Comparison of ENCODE assay signal across 9 cellular contexts in the genomic region with DNA sequence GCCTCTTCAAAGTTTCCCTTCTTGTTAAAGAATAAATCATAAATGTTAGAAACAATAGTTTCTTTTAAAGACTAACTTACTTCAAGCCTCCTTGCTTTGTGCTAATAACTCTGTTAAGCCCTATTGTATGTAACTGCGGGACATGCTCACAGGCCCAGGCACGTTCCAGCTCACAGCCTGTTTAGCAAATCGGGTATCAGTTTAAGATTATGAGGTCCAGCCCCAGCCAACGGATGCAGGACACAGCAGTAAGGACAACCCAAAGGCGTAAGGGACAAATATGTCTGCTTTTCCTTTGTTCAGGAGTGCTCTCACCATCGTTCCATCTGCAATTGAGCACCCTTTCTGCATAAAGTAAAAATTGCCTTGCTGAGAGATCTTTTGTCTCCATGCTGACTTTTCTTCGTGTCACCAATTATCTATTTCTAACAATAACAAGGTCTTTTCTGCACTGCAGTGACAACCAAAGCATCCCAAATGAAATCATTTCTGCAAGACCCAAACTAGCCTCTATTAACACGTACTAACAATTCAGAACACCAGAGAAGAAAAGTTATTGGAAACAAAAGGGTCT. TPM values are rescaled to one million over a fixed set of nuclear protein-coding genes. Genes with fewer than 3 reads are reported as not detected.
DNase-seq lines count a peak whose midpoint lies in the region; ATAC-seq and TF ChIP-seq lines count a peak whose summit lies in the region.
"Had no signal": no experiment of that assay in that cellular context is flagged by ENCODE, and none has a peak within 500 bp of the region (broad histone marks: within the 10 kb centered on the region; RNA-seq: fewer than 3 reads in every experiment).

No MANE protein-coding gene starts in this region.

- no peaks in the 10 kb centered on the region for H3K27me3 Mint-ChIP-seq in activated CD4-positive, alpha-beta T cell treated with anti-CD3 and anti-CD28 coated beads, Interleukin-2, amount 10 ng/mL, durations not matched to agents 24 days and 14 days
- no peaks in the 10 kb centered on the region for H3K27me3 Mint-ChIP-seq in activated CD8-positive, alpha-beta T cell treated with anti-CD3 and anti-CD28 coated beads, Interleukin-2, amount 10 ng/mL, durations not matched to agents 7 days and 5 days (ENCODE audit: low read depth)
- no peaks in the 10 kb centered on the region for H3K27me3 Mint-ChIP-seq in stimulated activated memory B cell treated with anti-CD40 and anti-IgM and Interleukin-4, amounts not matched to agents 10 μg/mL and 1 μg/mL and 100 μg/mL, for 72 hours

- DNase-seq in activated CD4-positive, alpha-beta T cell treated with anti-CD3 and anti-CD28 coated beads, Interleukin-2, amount 10 ng/mL, durations not matched to agents 24 days and 14 days: peak; percentile 60
- no peak for DNase-seq in activated CD4-positive, alpha-beta T cell treated with anti-CD3 and anti-CD28 coated beads for 4 hours
- DNase-seq in activated CD8-positive, alpha-beta T cell treated with anti-CD3 and anti-CD28 coated beads, Interleukin-2, amount 10 ng/mL, durations not matched to agents 7 days and 5 days: no peak
- DNase-seq in iPS DF 6.9 (ENCODE audit: low read depth, low spot score) (no peak), Ammon's horn (ENCODE audit: low spot score) (no peak), GM10248 (ENCODE audit: extremely low spot score) (no peak)

- POLR2A ChIA-PET in activated CD8-positive, alpha-beta T cell treated with anti-CD3 and anti-CD28 coated beads, Interleukin-2, amount 10 ng/mL, durations not matched to agents 7 days and 5 days (lab: Charles Lee): interaction anchor here (2.5 kb wide), 1 partner anchor 53 kb away, joined by 10 read pairs; no protein-coding TSS in a partner anchor
- POLR2A ChIA-PET in GM10248 (lab: Yijun Ruan, JAX): no interaction called here

- intact Hi-C loops in activated CD4-positive, alpha-beta T cell treated with anti-CD3 and anti-CD28 coated beads, Interleukin-2, amount 10 ng/mL, durations not matched to agents 24 days and 14 days (cut with micrococcal nuclease): no loop called here

- H3K4me3 ChIP-seq in iPS DF 6.9 (ENCODE audit: low read length): peak overlapping the region; percentile 99; the same call in 1 of the 2 replicates

- no CpG with 5 or more reads among the region's 8 CpGs for WGBS in iPS DF 6.9 (ENCODE audit: insufficient coverage, insufficient read length)

- H3K9me3 Mint-ChIP-seq in activated CD4-positive, alpha-beta T cell treated with anti-CD3 and anti-CD28 coated beads, Interleukin-2, amount 10 ng/mL, durations not matched to agents 24 days and 14 days: no peaks in the 10 kb centered on the region
- no peaks in the 10 kb centered on the region for H3K9me3 Mint-ChIP-seq in activated CD8-positive, alpha-beta T cell treated with anti-CD3 and anti-CD28 coated beads, Interleukin-2, amount 10 ng/mL, durations not matched to agents 7 days and 5 days (ENCODE audit: insufficient read depth)
- H3K9me3 Mint-ChIP-seq in stimulated activated memory B cell treated with anti-CD40 and anti-IgM and Interleukin-4, amounts not matched to agents 10 μg/mL and 1 μg/mL and 100 μg/mL, for 72 hours: no peaks in the 10 kb centered on the region

- H3K27ac Mint-ChIP-seq in activated CD4-positive, alpha-beta T cell treated with anti-CD3 and anti-CD28 coated beads, Interleukin-2, amount 10 ng/mL, durations not matched to agents 24 days and 14 days: peak overlapping the region; percentile 99
- H3K27ac Mint-ChIP-seq in activated CD8-positive, alpha-beta T cell treated with anti-CD3 and anti-CD28 coated beads, Interleukin-2, amount 10 ng/mL, durations not matched to agents 7 days and 5 days: peak overlapping the region; percentile 100
- H3K27ac Mint-ChIP-seq in stimulated activated memory B cell treated with anti-CD40 and anti-IgM and Interleukin-4, amounts not matched to agents 10 μg/mL and 1 μg/mL and 100 μg/mL, for 72 hours: peak overlapping the region; percentile 100

- H3K36me3 Mint-ChIP-seq in activated CD4-positive, alpha-beta T cell treated with anti-CD3 and anti-CD28 coated beads, Interleukin-2, amount 10 ng/mL, durations not matched to agents 24 days and 14 days (ENCODE audit: low read depth): peaks cover 18% of the 10 kb centered on the region
- H3K36me3 Mint-ChIP-seq in activated CD8-positive, alpha-beta T cell treated with anti-CD3 and anti-CD28 coated beads, Interleukin-2, amount 10 ng/mL, durations not matched to agents 7 days and 5 days (ENCODE audit: low read depth): peaks cover 20% of the 10 kb centered on the region
- H3K36me3 Mint-ChIP-seq in stimulated activated memory B cell treated with anti-CD40 and anti-IgM and Interleukin-4, amounts not matched to agents 10 μg/mL and 1 μg/mL and 100 μg/mL, for 72 hours: peaks cover 11% of the 10 kb centered on the region

- H3K27me3 ChIP-seq in iPS DF 6.9 (ENCODE audit: control insufficient read depth, insufficient read depth, low read length): no peaks in the 10 kb centered on the region

- ATAC-seq in activated CD8-positive, alpha-beta T cell treated with anti-CD3 and anti-CD28 coated beads, Interleukin-2, amount 10 ng/mL, durations not matched to agents 7 days and 5 days: no peak
- ATAC-seq in stimulated activated memory B cell treated with anti-CD40 and anti-IgM and Interleukin-4, amounts not matched to agents 10 μg/mL and 1 μg/mL and 100 μg/mL, for 72 hours: no peak
- no peak for ATAC-seq in GM18870 (IDR thresholded peaks at IDR 0.05; ENCODE audit: unreplicated experiment)

- peaks cover 2% of the 10 kb centered on the region; the same call in 1 of the 2 replicates for H3K36me3 ChIP-seq in iPS DF 6.9 (ENCODE audit: control insufficient read depth, insufficient read depth, low read length)

- CTCF ChIA-PET in activated CD8-positive, alpha-beta T cell treated with anti-CD3 and anti-CD28 coated beads, Interleukin-2, amount 10 ng/mL, durations not matched to agents 7 days and 5 days (lab: Charles Lee): interaction anchor here (2.5 kb wide), 1 partner anchor 182 kb away, joined by 8 read pairs; no protein-coding TSS in a partner anchor
- CTCF ChIA-PET in GM10248 (lab: Yijun Ruan, JAX): no interaction called here

- no peaks in the 10 kb centered on the region for H3K9me3 ChIP-seq in iPS DF 6.9 (ENCODE audit: control insufficient read depth, insufficient read depth, low read length)

- peaks cover 27% of the 10 kb centered on the region for H3K4me1 Mint-ChIP-seq in activated CD4-positive, alpha-beta T cell treated with anti-CD3 and anti-CD28 coated beads, Interleukin-2, amount 10 ng/mL, durations not matched to agents 24 days and 14 days
- peaks cover 27% of the 10 kb centered on the region for H3K4me1 Mint-ChIP-seq in activated CD8-positive, alpha-beta T cell treated with anti-CD3 and anti-CD28 coated beads, Interleukin-2, amount 10 ng/mL, durations not matched to agents 7 days and 5 days (ENCODE audit: low read depth)
- peaks cover 29% of the 10 kb centered on the region for H3K4me1 Mint-ChIP-seq in stimulated activated memory B cell treated with anti-CD40 and anti-IgM and Interleukin-4, amounts not matched to agents 10 μg/mL and 1 μg/mL and 100 μg/mL, for 72 hours

- peak overlapping the region; percentile 87 for H3K4me3 Mint-ChIP-seq in activated CD4-positive, alpha-beta T cell treated with anti-CD3 and anti-CD28 coated beads, Interleukin-2, amount 10 ng/mL, durations not matched to agents 24 days and 14 days
- peak overlapping the region; percentile 94 for H3K4me3 Mint-ChIP-seq in activated CD8-positive, alpha-beta T cell treated with anti-CD3 and anti-CD28 coated beads, Interleukin-2, amount 10 ng/mL, durations not matched to agents 7 days and 5 days
- H3K4me3 Mint-ChIP-seq in stimulated activated memory B cell treated with anti-CD40 and anti-IgM and Interleukin-4, amounts not matched to agents 10 μg/mL and 1 μg/mL and 100 μg/mL, for 72 hours: peak overlapping the region; percentile 93

- H3K4me1 ChIP-seq in iPS DF 6.9 (ENCODE audit: control insufficient read depth, insufficient read depth, low read length): peaks cover 1% of the 10 kb centered on the region; the same call in 1 of the 2 replicates

- H3K27ac ChIP-seq in iPS DF 6.9 (ENCODE audit: low read length): no peak overlapping the region

- TF ChIP-seq CTCF in GM10248 (IDR thresholded peaks at IDR 0.05; ENCODE audit: control extremely low read depth, extremely low read depth, low read depth, missing control alignments): no peak

RNA-seq across cellular contexts. Expression of a gene that starts 1.4 kb away (rescaled TPM):
- 2.2 and 3.0 TPM in 2 replicates for total RNA-seq in activated CD4-positive, alpha-beta T cell treated with anti-CD3 and anti-CD28 coated beads, Interleukin-2, amount 10 ng/mL, durations not matched to agents 24 days and 14 days
- total RNA-seq in activated CD8-positive, alpha-beta T cell treated with anti-CD3 and anti-CD28 coated beads, Interleukin-2, amount 10 ng/mL, durations not matched to agents 7 days and 5 days: 1 to 10 TPM; 2.3 to 2.9 TPM
- total RNA-seq: H4 had no signal

RNA-seq across cellular contexts. Expression of a gene that starts 1.7 kb away (rescaled TPM):
- 39.1 TPM in 2 replicates for total RNA-seq in activated CD4-positive, alpha-beta T cell treated with anti-CD3 and anti-CD28 coated beads, Interleukin-2, amount 10 ng/mL, durations not matched to agents 24 days and 14 days
- total RNA-seq in activated CD8-positive, alpha-beta T cell treated with anti-CD3 and anti-CD28 coated beads, Interleukin-2, amount 10 ng/mL, durations not matched to agents 7 days and 5 days: 10 to 100 TPM; 16.9 to 17.6 TPM

RNA-seq across cellular contexts. Expression of a gene that starts 29.8 kb away (rescaled TPM):
- total RNA-seq in activated CD4-positive, alpha-beta T cell treated with anti-CD3 and anti-CD28 coated beads, Interleukin-2, amount 10 ng/mL, durations not matched to agents 24 days and 14 days: 65.0 and 67.7 TPM in 2 replicates
- total RNA-seq in activated CD8-positive, alpha-beta T cell treated with anti-CD3 and anti-CD28 coated beads, Interleukin-2, amount 10 ng/mL, durations not matched to agents 7 days and 5 days: 10 to 100 TPM; 35.9 to 39.2 TPM

RNA-seq across cellular contexts. Expression of a gene that starts 54.6 kb away (rescaled TPM):
- 94.0 and 98.0 TPM in 2 replicates for total RNA-seq in activated CD4-positive, alpha-beta T cell treated with anti-CD3 and anti-CD28 coated beads, Interleukin-2, amount 10 ng/mL, durations not matched to agents 24 days and 14 days
- total RNA-seq in activated CD8-positive, alpha-beta T cell treated with anti-CD3 and anti-CD28 coated beads, Interleukin-2, amount 10 ng/mL, durations not matched to agents 7 days and 5 days: 10 to 100 TPM; 85.7 to 92.6 TPM
